9 cellular contexts compared by ENCODE assay signal in the genomic region with DNA sequence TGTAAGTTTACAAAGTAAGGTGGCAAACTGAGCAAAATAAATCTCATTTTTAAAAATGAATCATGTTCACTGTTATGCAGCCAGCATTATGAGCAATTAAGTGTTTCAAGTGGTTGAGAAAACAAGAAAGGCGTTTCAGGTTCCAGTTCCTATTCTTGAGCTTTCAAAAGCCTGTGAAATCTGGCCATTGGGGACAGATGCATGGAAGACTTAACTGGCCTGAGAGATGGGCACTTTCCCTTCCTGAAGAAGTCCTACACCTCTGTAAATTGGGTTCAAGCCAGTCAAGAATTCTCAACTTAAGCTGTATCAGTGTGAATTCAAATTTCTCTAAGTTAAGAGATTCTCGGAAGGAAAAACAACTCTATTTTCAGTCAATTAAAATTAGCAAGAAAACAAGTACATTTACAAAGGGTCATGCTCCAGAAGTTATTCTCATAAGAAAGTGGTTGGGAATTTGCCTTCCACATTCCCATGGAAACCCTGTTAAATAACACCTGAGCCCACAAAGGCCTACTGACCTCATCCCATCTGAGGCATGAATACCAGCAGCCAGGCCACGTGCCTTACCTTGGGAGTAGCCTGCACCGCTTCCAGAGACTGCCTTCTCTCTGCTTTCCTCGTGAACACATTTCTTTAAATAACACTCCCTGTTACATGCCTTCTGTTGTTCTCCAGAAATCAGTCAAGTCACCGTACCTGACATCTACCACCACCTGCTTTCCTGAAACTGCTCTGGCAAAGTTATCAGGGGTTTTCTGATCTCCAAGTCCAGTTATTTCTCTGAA. TPM values are rescaled to one million over a fixed set of nuclear protein-coding genes. Genes with fewer than 3 reads are reported as not detected.
A peak's percentile ranks its signal among the peaks of the same experiment; 100 is the strongest.
DNase-seq lines count a peak whose midpoint lies in the region; ATAC-seq and TF ChIP-seq lines count a peak whose summit lies in the region.
"Had no signal": no experiment of that assay in that cellular context is flagged by ENCODE, and none has a peak within 500 bp of the region (broad histone marks: within the 10 kb centered on the region; RNA-seq: fewer than 3 reads in every experiment).

No MANE protein-coding gene starts in this region.

- no peak overlapping the region; the same call in 1 of the 2 replicates for H2AFZ ChIP-seq in OCI-LY7 (ENCODE audit: low read length)

- POLR2A ChIA-PET in OCI-LY7 (lab: Charles Lee): interaction anchor here (0.9 to 2.6 kb wide), 11 partner anchors 7 to 60 kb away, joined by 3 to 16 read pairs (median 7); partner anchors contain the start of gene MAP3K5

- H3K36me3 ChIP-seq in OCI-LY7 (ENCODE audit: insufficient read depth, low read length) (0 out of 2 replicates have a peak, but pooled peaks cover 7% of the 10 kb centered on the region), neutrophil (no peaks in the 10 kb centered on the region), suprapubic skin (no peaks in the 10 kb centered on the region)

- H3K9me3 ChIP-seq in OCI-LY7 (ENCODE audit: low read length): peaks cover 3% of the 10 kb centered on the region; the same call in 1 of the 2 replicates
- no peaks in the 10 kb centered on the region for H3K9me3 ChIP-seq in neutrophil
- no peaks in the 10 kb centered on the region for H3K9me3 ChIP-seq in suprapubic skin

- WGBS in suprapubic skin: 78% methylated on average over 6 of the region's 6 CpGs

- H3K4me2 ChIP-seq in OCI-LY7 (ENCODE audit: low read length): peak overlapping the region; percentile 51

- H4K20me1 ChIP-seq in OCI-LY7 (ENCODE audit: insufficient read depth, low read length): peaks cover 4% of the 10 kb centered on the region; the same call in 1 of the 2 replicates

- intact Hi-C loops in OCI-LY7 (cut with micrococcal nuclease; ENCODE audit: unreplicated experiment): no loop called here

- H3K4me1 ChIP-seq in OCI-LY7 (ENCODE audit: insufficient read depth, low read length, poor library complexity, severe bottlenecking): peaks cover 32% of the 10 kb centered on the region
- peaks cover 59 to 78% of the 10 kb centered on the region in 2 experiments for H3K4me1 ChIP-seq in neutrophil (ENCODE audit: control insufficient read depth in 1 of 2, insufficient read depth in 1 of 2, low read depth in 1 of 2, low read length in 1 of 2)
- peaks cover 22% of the 10 kb centered on the region for H3K4me1 ChIP-seq in suprapubic skin

- DNase-seq in activated naive CD4-positive, alpha-beta T cell treated with anti-CD3 and anti-CD28 coated beads, Interleukin-2, amount 50 U/mL, for 72 hours (ENCODE audit: low spot score in 2 of 2): no peak
- no peak for DNase-seq in activated naive CD4-positive, alpha-beta T cell treated with anti-CD3 and anti-CD28 coated beads, Interleukin-2, amount 50 U/mL, for 16 hours
- DNase-seq in OCI-LY7 (ENCODE audit: low spot score) (peak; percentile 45), NCI-H128 (lab: John Stamatoyannopoulos, UW; ENCODE audit: unreplicated experiment) (no peak), suprapubic skin (ENCODE audit: low spot score in 2 of 2) (no peak)
- no peak for DNase-seq in activated naive CD4-positive, alpha-beta T cell treated with Interleukin-2 at 50 U/mL for 16 hours
- DNase-seq: DND-41 had no signal

- no TSS peak for BruUV-seq in OCI-LY7 (replicated peaks; lab: Mats Ljungman, UMichigan)

- peaks cover 4 to 11% of the 10 kb centered on the region in 2 donors for H3K9me3 Mint-ChIP-seq in activated naive CD4-positive, alpha-beta T cell treated with anti-CD3 and anti-CD28 coated beads, Interleukin-2, amount 50 U/mL, for 72 hours

- H3K4me3 ChIP-seq in OCI-LY7 (ENCODE audit: low read depth, low read length, poor library complexity, severe bottlenecking) (no peak overlapping the region), neutrophil (ENCODE audit: low read depth in 1 of 2, low read length in 1 of 2) (no peak overlapping the region), suprapubic skin (no peak overlapping the region)

- no peaks in the 10 kb centered on the region for H3K9me2 ChIP-seq in OCI-LY7 (ENCODE audit: insufficient read depth, low read length)

- H3K27ac Mint-ChIP-seq in activated naive CD4-positive, alpha-beta T cell treated with anti-CD3 and anti-CD28 coated beads, Interleukin-2, amount 50 U/mL, for 72 hours: peak overlapping the region in 1 of 2 donors; percentile 47

- ATAC-seq in activated naive CD4-positive, alpha-beta T cell treated with anti-CD3 and anti-CD28 coated beads, Interleukin-2, amount 50 U/mL, for 72 hours: peak; percentile 68 to 94
- ATAC-seq in HG03045 (IDR thresholded peaks at IDR 0.05; ENCODE audit: unreplicated experiment): peak; percentile 75

- H3K27me3 ChIP-seq in neutrophil: no peaks in the 10 kb centered on the region
- no peaks in the 10 kb centered on the region for H3K27me3 ChIP-seq in suprapubic skin

- H3K27ac ChIP-seq in OCI-LY7 (ENCODE audit: low read depth, low read length, poor library complexity, severe bottlenecking) (peak overlapping the region; percentile 23), neutrophil (peak overlapping the region; percentile 79), suprapubic skin (no peak overlapping the region)

- CTCF ChIA-PET in OCI-LY7 (lab: Charles Lee; ENCODE audit: unreplicated experiment): interaction anchor here (0.6 to 1.2 kb wide), 2 partner anchors 19 to 54 kb away, joined by 3 read pairs; partner anchors contain the start of gene MAP3K5

- H3K36me3 Mint-ChIP-seq in activated naive CD4-positive, alpha-beta T cell treated with anti-CD3 and anti-CD28 coated beads, Interleukin-2, amount 50 U/mL, for 72 hours: peaks cover 9 to 10% of the 10 kb centered on the region in 2 donors

- TF ChIP-seq POLR2A in suprapubic skin (IDR thresholded peaks at IDR 0.05): no peak

- no peak for TF ChIP-seq EP300 in suprapubic skin (IDR thresholded peaks at IDR 0.05)

- TF ChIP-seq CTCF in OCI-LY7 (conservative IDR thresholded peaks at IDR 0.05; ENCODE audit: low read length) (no peak), neutrophil (IDR thresholded peaks at IDR 0.05) (no peak), suprapubic skin (IDR thresholded peaks at IDR 0.05) (no peak)

- peaks cover 60% of the 10 kb centered on the region; the same call in 1 of the 2 replicates for H3K79me2 ChIP-seq in OCI-LY7 (ENCODE audit: insufficient read depth, low read depth, low read length)

RNA-seq across cellular contexts. Expression of gene MAP3K5, which starts 19.4 kb away (rescaled TPM):
- 1 to 10 TPM; 8.7 to 9.0 TPM for total RNA-seq in activated naive CD4-positive, alpha-beta T cell treated with anti-CD3 and anti-CD28 coated beads, Interleukin-2, amount 50 U/mL, for 72 hours
- 12.0 and 13.8 TPM in 2 replicates for total RNA-seq in OCI-LY7 (2014; rRNA removed; shearing (Covaris generic))
- total RNA-seq in OCI-LY7 (2022) (16.6 and 17.1 TPM in 2 replicates), suprapubic skin (10 to 100 TPM; 19.4 to 36.1 (median 21.1) TPM)

RNA-seq across cellular contexts. Expression of gene PEX7, which starts 49.5 kb away (rescaled TPM):
- total RNA-seq in activated naive CD4-positive, alpha-beta T cell treated with anti-CD3 and anti-CD28 coated beads, Interleukin-2, amount 50 U/mL, for 72 hours: 1 to 10 TPM; 4.2 to 6.1 TPM
- total RNA-seq in OCI-LY7 (2014; rRNA removed; shearing (Covaris generic)): 7.3 and 8.4 TPM in 2 replicates
- total RNA-seq in OCI-LY7 (2022) (5.8 and 7.9 TPM in 2 replicates), suprapubic skin (10 to 100 TPM in 2 of 4 donors, 1 to 10 TPM in 2; 4.3 to 21.2 (median 12.4) TPM)
